ENCODE assay signal across 30 cellular contexts in the genomic region with DNA sequence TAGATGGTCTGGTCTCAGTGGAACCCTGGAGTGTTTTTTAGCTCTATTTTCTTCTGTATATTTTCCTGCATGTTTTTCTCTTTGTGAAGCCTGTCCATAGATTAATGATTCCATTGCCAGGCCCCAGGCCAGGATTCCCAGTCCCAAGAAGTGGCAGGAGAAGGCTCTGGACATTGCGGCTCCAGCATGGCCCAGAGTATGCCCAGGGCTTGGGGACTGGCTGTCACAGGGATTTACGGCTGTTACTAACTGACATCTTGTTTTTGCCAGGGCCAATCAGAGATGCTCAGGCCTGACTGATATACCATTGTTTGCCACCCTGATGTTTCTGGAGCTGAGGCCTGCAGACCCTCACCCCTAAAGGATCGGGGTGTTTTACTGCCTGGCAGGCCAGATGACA.
"Had no signal": no experiment of that assay in that cellular context is flagged by ENCODE, and none has a peak within 500 bp of the region (broad histone marks: within the 10 kb centered on the region; RNA-seq: fewer than 3 reads in every experiment).

No MANE protein-coding gene starts in this region.

- DNase-seq: activated CD4-positive, alpha-beta memory T cell treated with anti-CD3 and anti-CD28 coated beads for 36 hours; activated CD4-positive, alpha-beta T cell treated with anti-CD3 and anti-CD28 coated beads for 36 hours; activated CD4-positive, alpha-beta T cell treated with anti-CD3 and anti-CD28 coated beads, Interleukin-2, amount 10 ng/mL, durations not matched to agents 7 days and 5 days; activated CD8-positive, alpha-beta memory T cell treated with anti-CD3 and anti-CD28 coated beads, Interleukin-2, amount 50 U/mL, for 4 hours; activated gamma-delta T cell treated with Interleukin-2 at 50 U/mL for 16 hours; activated naive CD4-positive, alpha-beta T cell treated with anti-CD3 and anti-CD28 coated beads for 36 hours; activated T-cell treated with anti-CD3 and anti-CD28 coated beads for 4 hours; activated T-cell treated with anti-CD3 and anti-CD28 coated beads, Interleukin-2, amount 50 U/mL, for 4 hours; adrenal gland; anterior cingulate cortex; central memory CD4-positive, alpha-beta T cell; MM.1S; MV-4-11; NCI-H1092; NCI-H1436 treated with DMSO at 0.1 percent for 48 hours; NCI-H1694 treated with DMSO at 0.1 percent for 48 hours; NCI-H2029; NCI-H345; NCI-H524 treated with DMSO at 0.1 percent for 48 hours; PC-9; Right ventricle myocardium superior had no signal

- H3K4me3 ChIP-seq: adrenal gland, PC-9 had no signal

- H3K27me3 Mint-ChIP-seq: activated CD4-positive, alpha-beta memory T cell treated with anti-CD3 and anti-CD28 coated beads for 36 hours; activated CD4-positive, alpha-beta T cell treated with anti-CD3 and anti-CD28 coated beads for 36 hours; activated CD4-positive, alpha-beta T cell treated with anti-CD3 and anti-CD28 coated beads, Interleukin-2, amount 10 ng/mL, durations not matched to agents 7 days and 5 days had no signal

- H3K4me1 Mint-ChIP-seq: activated CD4-positive, alpha-beta T cell treated with anti-CD3 and anti-CD28 coated beads for 36 hours; activated CD4-positive, alpha-beta T cell treated with anti-CD3 and anti-CD28 coated beads, Interleukin-2, amount 10 ng/mL, durations not matched to agents 7 days and 5 days had no signal

- H3K27ac Mint-ChIP-seq: activated CD4-positive, alpha-beta memory T cell treated with anti-CD3 and anti-CD28 coated beads for 36 hours; activated CD4-positive, alpha-beta T cell treated with anti-CD3 and anti-CD28 coated beads for 36 hours; activated CD4-positive, alpha-beta T cell treated with anti-CD3 and anti-CD28 coated beads, Interleukin-2, amount 10 ng/mL, durations not matched to agents 7 days and 5 days; activated naive CD4-positive, alpha-beta T cell treated with anti-CD3 and anti-CD28 coated beads for 36 hours; activated T-helper 1 cell treated with anti-CD3 and anti-CD28 coated beads, Interleukin-12 subunit alpha, Interleukin-12 subunit beta, Interleukin-2, Interleukin-4 antibody, amounts not matched to agents 30 ng/mL and 10 ng/mL and 1 ng/mL, durations not matched to agents 14 hours and 24 hours and 36 hours; T-helper 1 cell treated with Interleukin-12 subunit alpha and Interleukin-12 subunit beta and Interleukin-4 antibody, amounts not matched to agents 30 μg/mL and 1 μg/mL, for 36 hours; T-helper 2 cell treated with Interferon-gamma antibody and Interleukin-4, amounts not matched to agents 5 μg/mL and 100 μg/mL, for 36 hours; WTC11 had no signal

- H3K9me3 ChIP-seq: adrenal gland had no signal

- H3K4me2 ChIP-seq: KMS-11, PC-9 had no signal

- FAIRE-seq: bronchial epithelial cell had no signal

- H3K4me3 Mint-ChIP-seq: activated CD4-positive, alpha-beta memory T cell treated with anti-CD3 and anti-CD28 coated beads for 36 hours; activated CD4-positive, alpha-beta T cell treated with anti-CD3 and anti-CD28 coated beads for 36 hours; activated CD4-positive, alpha-beta T cell treated with anti-CD3 and anti-CD28 coated beads, Interleukin-2, amount 10 ng/mL, durations not matched to agents 7 days and 5 days; activated naive CD4-positive, alpha-beta T cell treated with anti-CD3 and anti-CD28 coated beads for 36 hours; activated T-cell treated with anti-CD3 and anti-CD28 coated beads, Interleukin-2, amount 50 U/mL, for 4 hours; activated T-helper 1 cell treated with anti-CD3 and anti-CD28 coated beads, Interleukin-12 subunit alpha, Interleukin-12 subunit beta, Interleukin-2, Interleukin-4 antibody, amounts not matched to agents 30 ng/mL and 10 ng/mL and 1 ng/mL, durations not matched to agents 14 hours and 24 hours and 36 hours; brain; T-helper 1 cell treated with Interleukin-12 subunit alpha and Interleukin-12 subunit beta and Interleukin-4 antibody, amounts not matched to agents 30 μg/mL and 1 μg/mL, for 36 hours; T-helper 2 cell treated with Interferon-gamma antibody and Interleukin-4, amounts not matched to agents 5 μg/mL and 100 μg/mL, for 36 hours; WTC11 had no signal

- H2AFZ ChIP-seq: PC-9 had no signal

- H3K36me3 ChIP-seq: adrenal gland had no signal

- ATAC-seq: activated CD4-positive, alpha-beta T cell treated with anti-CD3 and anti-CD28 coated beads for 36 hours; activated CD4-positive, CD25-positive, alpha-beta regulatory T cell treated with anti-CD3 and anti-CD28 coated beads, Interleukin-2, amount 50 U/mL, for 24 hours; activated naive CD4-positive, alpha-beta T cell treated with anti-CD3 and anti-CD28 coated beads, Interleukin-2, amount 50 U/mL, for 72 hours; activated T-cell treated with anti-CD3 and anti-CD28 coated beads, Interleukin-2, amount 50 U/mL, for 4 hours; WTC11 had no signal

- H3K9ac ChIP-seq: KMS-11 had no signal

- H3K9me3 Mint-ChIP-seq: activated T-cell treated with anti-CD3 and anti-CD28 coated beads, Interleukin-2, amount 50 U/mL, for 4 hours; activated T-helper 1 cell treated with anti-CD3 and anti-CD28 coated beads, Interleukin-12 subunit alpha, Interleukin-12 subunit beta, Interleukin-2, Interleukin-4 antibody, amounts not matched to agents 30 ng/mL and 10 ng/mL and 1 ng/mL, durations not matched to agents 14 hours and 24 hours and 36 hours had no signal

- H3K27ac ChIP-seq: adrenal gland, KMS-11, PC-9 had no signal

- H3K27me3 ChIP-seq: adrenal gland had no signal
